ENCODE assay signal across 10 cellular contexts in genomic region chr7:82319674-82320118, GRCh38.
DNase-seq lines count a peak whose midpoint lies in the region; ATAC-seq lines count a peak whose summit lies in the region.
"Had no signal": no experiment of that assay in that cellular context is flagged by ENCODE, and none has a peak within 500 bp of the region (broad histone marks: within the 10 kb centered on the region; RNA-seq: fewer than 3 reads in every experiment).

No MANE protein-coding gene starts in this region.

- H3K9ac ChIP-seq in subcutaneous abdominal adipose tissue (ENCODE audit: low read length in 5 of 5), result peak overlapping the region in 3 of 5 donors; percentile 20 to 56 (median 47)

- no peak overlapping the region for H3K4me3 Mint-ChIP-seq in stimulated activated memory B cell treated with anti-CD40 and anti-IgM and Interleukin-4, amounts not matched to agents 10 μg/mL and 1 μg/mL and 100 μg/mL, for 72 hours
- H3K4me3 Mint-ChIP-seq: naive B cell had no signal

- H3K9me3 ChIP-seq in subcutaneous abdominal adipose tissue (ENCODE audit: control insufficient read depth in 5 of 5, low read length in 5 of 5), result no peaks in the 10 kb centered on the region

- H3K36me3 Mint-ChIP-seq in stimulated activated memory B cell treated with anti-CD40 and anti-IgM and Interleukin-4, amounts not matched to agents 10 μg/mL and 1 μg/mL and 100 μg/mL, for 72 hours, result no peaks in the 10 kb centered on the region
- H3K36me3 Mint-ChIP-seq: naive B cell had no signal

- H3K9me3 Mint-ChIP-seq in stimulated activated memory B cell treated with anti-CD40 and anti-IgM and Interleukin-4, amounts not matched to agents 10 μg/mL and 1 μg/mL and 100 μg/mL, for 72 hours, result peaks cover 3% of the 10 kb centered on the region

- H3K27me3 Mint-ChIP-seq in stimulated activated memory B cell treated with anti-CD40 and anti-IgM and Interleukin-4, amounts not matched to agents 10 μg/mL and 1 μg/mL and 100 μg/mL, for 72 hours, result no peaks in the 10 kb centered on the region
- H3K27me3 Mint-ChIP-seq: naive B cell had no signal

- no peaks in the 10 kb centered on the region for H3K36me3 ChIP-seq in subcutaneous abdominal adipose tissue (ENCODE audit: control insufficient read depth in 5 of 5, insufficient read depth in 5 of 5, low read length in 5 of 5)

- H3K27ac ChIP-seq in angular gyrus (ENCODE audit: low read depth, low read length), result peak overlapping the region; percentile 59
- peak overlapping the region; percentile 75 for H3K27ac ChIP-seq in subcutaneous abdominal adipose tissue (ENCODE audit: low read depth, low read length)

- no peaks in the 10 kb centered on the region for H3K27me3 ChIP-seq in subcutaneous abdominal adipose tissue (ENCODE audit: control insufficient read depth in 5 of 5, insufficient read depth in 4 of 5, low read length in 5 of 5)

- H3K4me1 ChIP-seq in subcutaneous abdominal adipose tissue (ENCODE audit: control insufficient read depth in 5 of 5, insufficient read depth in 5 of 5, low read length in 5 of 5), result peaks cover 0 to 30% (median 8%) of the 10 kb centered on the region in 5 donors

- DNase-seq in NCI-H1105 treated with DMSO at 0.1 percent for 48 hours (lab: John Stamatoyannopoulos, UW) (peak; percentile 99), inferior parietal cortex (ENCODE audit: extremely low spot score) (peak; percentile 80), SKM-1 treated with dmso at 0.1 percent for 144 hours (lab: John Stamatoyannopoulos, UW; ENCODE audit: unreplicated experiment) (no peak)
- DNase-seq in stimulated activated naive CD4-positive, alpha-beta T cell (lab: John Stamatoyannopoulos, UW), result no peak
- DNase-seq in activated CD8-positive, alpha-beta memory T cell treated with anti-CD3 and anti-CD28 coated beads for 24 hours, result no peak
- DNase-seq: activated CD4-positive, alpha-beta T cell treated with anti-CD3 and anti-CD28 coated beads, Interleukin-2, amount 50 U/mL, for 4 hours; naive B cell had no signal

- no peaks in the 10 kb centered on the region for H3K4me1 Mint-ChIP-seq in stimulated activated memory B cell treated with anti-CD40 and anti-IgM and Interleukin-4, amounts not matched to agents 10 μg/mL and 1 μg/mL and 100 μg/mL, for 72 hours
- H3K4me1 Mint-ChIP-seq: naive B cell had no signal

- no peak overlapping the region for H3K27ac Mint-ChIP-seq in stimulated activated memory B cell treated with anti-CD40 and anti-IgM and Interleukin-4, amounts not matched to agents 10 μg/mL and 1 μg/mL and 100 μg/mL, for 72 hours
- H3K27ac Mint-ChIP-seq: naive B cell had no signal

- peak overlapping the region in 1 of 5 donors; percentile 15 for H3K4me3 ChIP-seq in subcutaneous abdominal adipose tissue (ENCODE audit: low read depth in 1 of 5, low read length in 5 of 5)

- ATAC-seq in stimulated activated memory B cell treated with anti-CD40 and anti-IgM and Interleukin-4, amounts not matched to agents 10 μg/mL and 1 μg/mL and 100 μg/mL, for 72 hours, result no peak

Comparison
In these comparisons a context has a peak if more than half of its experiments do, and no peak if none do; other contexts are left out.
1. DNase-seq: peak in NCI-H1105 treated with DMSO at 0.1 percent for 48 hours (single experiment) and inferior parietal cortex (single experiment); none in stimulated activated naive CD4-positive, alpha-beta T cell (0 of 6), activated CD8-positive, alpha-beta memory T cell treated with anti-CD3 and anti-CD28 coated beads for 24 hours (single experiment) and SKM-1 treated with dmso at 0.1 percent for 144 hours (single experiment).